Comparison of ENCODE assay signal across 6 cellular contexts in genomic region chr2:241150660-241151530, GRCh38. TPM values are rescaled to one million over a fixed set of nuclear protein-coding genes. Genes with fewer than 3 reads are reported as not detected.
DNase-seq lines count a peak whose midpoint lies in the region; ATAC-seq, FAIRE-seq and TF ChIP-seq lines count a peak whose summit lies in the region.

No MANE protein-coding gene starts in this region.

- WGBS in esophagus muscularis mucosa, result 25% methylated on average over 12 of the region's 37 CpGs
- WGBS in small intestine, 3 donors, result 4 to 9% (median 8%) methylated on average over 26 to 37 of the region's 37 CpGs

- intact Hi-C loops in esophagus muscularis mucosa (cut with DNase I), result loop anchor here (5.0 kb wide), 1 partner anchor 49 kb away; the partner anchor contains the start of gene MTERF4

- no peaks in the 10 kb centered on the region for H3K9me3 Mint-ChIP-seq in activated T-cell treated with anti-CD3 and anti-CD28 coated beads, Interleukin-2, amount 50 U/mL, for 4 hours

- H3K36me3 Mint-ChIP-seq in activated T-cell treated with anti-CD3 and anti-CD28 coated beads, Interleukin-2, amount 50 U/mL, for 4 hours (ENCODE audit: insufficient read depth), result no peaks in the 10 kb centered on the region

- no peak for DNase-seq in activated T-cell treated with anti-CD3 and anti-CD28 coated beads, Interleukin-2, amount 50 U/mL, for 4 hours
- DNase-seq in activated T-cell treated with anti-CD3 and anti-CD28 coated beads for 4 hours (no peak), esophagus muscularis mucosa (ENCODE audit: extremely low spot score) (no peak), small intestine (peak; percentile 25)
- DNase-seq in NK-92 treated with Interleukin-12 subunit alpha and Interleukin-12 subunit beta, amount 100 ng/mL, for 24 hours (lab: John Stamatoyannopoulos, UW), result no peak
- no peak for DNase-seq in effector CD4-positive, alpha-beta T cell

- no peaks in the 10 kb centered on the region for H3K27me3 Mint-ChIP-seq in activated T-cell treated with anti-CD3 and anti-CD28 coated beads, Interleukin-2, amount 50 U/mL, for 4 hours (ENCODE audit: low read depth)

- TF ChIP-seq CTCF in esophagus muscularis mucosa (IDR thresholded peaks at IDR 0.05), result no peak

- H3K4me3 Mint-ChIP-seq in activated T-cell treated with anti-CD3 and anti-CD28 coated beads, Interleukin-2, amount 50 U/mL, for 4 hours, result peak overlapping the region; percentile 97

- no peaks in the 10 kb centered on the region for H3K9me3 ChIP-seq in esophagus muscularis mucosa
- H3K9me3 ChIP-seq in small intestine (ENCODE audit: control insufficient read depth, low read depth), result no peaks in the 10 kb centered on the region

- no peak for TF ChIP-seq EP300 in esophagus muscularis mucosa (IDR thresholded peaks at IDR 0.05)

- peaks cover 46% of the 10 kb centered on the region for H3K4me1 Mint-ChIP-seq in activated T-cell treated with anti-CD3 and anti-CD28 coated beads, Interleukin-2, amount 50 U/mL, for 4 hours (ENCODE audit: low read depth)

- H3K27me3 ChIP-seq in esophagus muscularis mucosa, result no peaks in the 10 kb centered on the region
- H3K27me3 ChIP-seq in small intestine (ENCODE audit: control insufficient read depth in 2 of 2, insufficient read depth in 2 of 2, low read length in 2 of 2), result no peaks in the 10 kb centered on the region

- H3K27ac ChIP-seq in esophagus muscularis mucosa (replicated peaks in 1 of 4) (peak overlapping the region; percentile 79 to 87 (median 86)), small intestine (ENCODE audit: low read depth in 1 of 2, low read length in 1 of 2) (peak overlapping the region; percentile 8 to 48)

- H3K4me1 ChIP-seq in esophagus muscularis mucosa (peaks cover 11 to 33% (median 24%) of the 10 kb centered on the region in 4 donors), small intestine (ENCODE audit: control insufficient read depth in 2 of 2, insufficient read depth in 1 of 2, low read depth in 1 of 2, low read length in 1 of 2) (peaks cover 2 to 5% of the 10 kb centered on the region in 2 donors)

- H3K36me3 ChIP-seq in esophagus muscularis mucosa (peaks cover 0 to 29% (median 19%) of the 10 kb centered on the region in 4 donors), small intestine (ENCODE audit: control insufficient read depth in 2 of 2, insufficient read depth in 2 of 2, low read length in 2 of 2) (peaks cover 2% of the 10 kb centered on the region in 2 donors)

- ATAC-seq in activated T-cell treated with anti-CD3 and anti-CD28 coated beads, Interleukin-2, amount 50 U/mL, for 4 hours, result peak in 1 of 2 donors; percentile 2

- no peak for FAIRE-seq in small intestine (lab: Jason Lieb, UNC)

- peak overlapping the region; percentile 74 to 100 (median 94) for H3K4me3 ChIP-seq in esophagus muscularis mucosa
- peak overlapping the region; percentile 94 to 99 for H3K4me3 ChIP-seq in small intestine (ENCODE audit: low read depth in 1 of 2, low read length in 2 of 2)

- no peak for TF ChIP-seq POLR2A in esophagus muscularis mucosa (IDR thresholded peaks at IDR 0.05; ENCODE audit: low read depth)

RNA-seq across cellular contexts. Expression of gene PPP1R7, which starts 0.6 kb away (rescaled TPM):
- total RNA-seq in activated T-cell treated with anti-CD3 and anti-CD28 coated beads, Interleukin-2, amount 50 U/mL, for 4 hours, result 10 to 100 TPM; 66.3 to 74.1 (median 73.7) TPM
- total RNA-seq in esophagus muscularis mucosa, result 10 to 100 TPM; 69.1 to 87.2 (median 73.7) TPM
- polyA plus RNA-seq in small intestine, result 10 to 100 TPM; 57.3 to 74.7 (median 68.1) TPM

RNA-seq across cellular contexts. Expression of gene PASK, which starts 1.6 kb away (rescaled TPM):
- total RNA-seq in activated T-cell treated with anti-CD3 and anti-CD28 coated beads, Interleukin-2, amount 50 U/mL, for 4 hours, result 10 to 100 TPM; 35.6 to 62.7 (median 49.8) TPM
- total RNA-seq in esophagus muscularis mucosa, result 1 to 10 TPM; 1.5 to 3.3 (median 2.2) TPM
- polyA plus RNA-seq in small intestine, result 1 to 10 TPM; 4.7 to 6.4 (median 5.9) TPM

RNA-seq across cellular contexts. Expression of gene ANO7, which starts 37.6 kb away (rescaled TPM):
- total RNA-seq in activated T-cell treated with anti-CD3 and anti-CD28 coated beads, Interleukin-2, amount 50 U/mL, for 4 hours, result under 1 TPM; 0.60 to 0.76 (median 0.63) TPM
- 1 to 10 TPM in 1 of 4 donors, under 1 TPM in 2, not detected in 1; 0.32 to 1.3 (median 0.42) TPM for total RNA-seq in esophagus muscularis mucosa
- 1 to 10 TPM; 1.1 to 7.2 (median 4.6) TPM for polyA plus RNA-seq in small intestine

RNA-seq across cellular contexts. Expression of gene MTERF4, which starts 48.8 kb away (rescaled TPM):
- 10 to 100 TPM; 40.5 to 42.3 (median 41.8) TPM for total RNA-seq in activated T-cell treated with anti-CD3 and anti-CD28 coated beads, Interleukin-2, amount 50 U/mL, for 4 hours
- 10 to 100 TPM; 19.5 to 26.6 (median 24.5) TPM for total RNA-seq in esophagus muscularis mucosa
- polyA plus RNA-seq in small intestine, result 10 to 100 TPM; 25.3 to 31.6 (median 28.5) TPM

Comparison
In these comparisons a context has a peak if more than half of its experiments do, and no peak if none do; other contexts are left out.
1. RNA of gene PASK, which starts 1.6 kb away (total RNA-seq): 35.6 to 62.7 TPM in activated T-cell treated with anti-CD3 and anti-CD28 coated beads, Interleukin-2, amount 50 U/mL, for 4 hours; 1.5 to 3.3 TPM in esophagus muscularis mucosa; every median in the first group is over 4 times any median in the second.